ENCODE assay signal across 28 cellular contexts in the genomic region with DNA sequence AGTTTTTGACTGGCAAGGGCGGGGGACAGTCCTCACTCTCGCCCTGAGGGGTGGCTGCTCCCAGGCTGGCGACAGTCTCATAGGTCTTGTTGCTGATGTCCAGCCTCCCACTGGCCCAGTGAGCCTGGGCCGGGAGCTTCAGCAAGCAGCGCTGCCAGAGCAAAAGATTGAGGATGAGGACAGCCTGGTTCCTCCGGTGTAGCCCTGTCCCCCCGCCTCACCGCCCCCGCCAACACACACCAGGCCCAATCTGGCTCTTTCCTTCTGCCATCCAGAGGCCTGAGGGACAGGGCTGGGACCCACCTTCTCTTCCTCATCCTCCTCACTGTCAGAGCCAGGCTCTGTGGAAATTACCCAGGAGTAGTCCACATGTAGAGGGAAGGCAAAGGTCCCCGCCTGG.
"Had no signal": no experiment of that assay in that cellular context is flagged by ENCODE, and none has a peak within 500 bp of the region (broad histone marks: within the 10 kb centered on the region; RNA-seq: fewer than 3 reads in every experiment).

No MANE protein-coding gene starts in this region.

- H3K27me3 Mint-ChIP-seq: stimulated activated naive CD8-positive, alpha-beta T cell treated with anti-CD3 and anti-CD28 coated beads, Interleukin-15, amount 100 ng/mL, for 72 hours; stimulated activated naive CD8-positive, alpha-beta T cell treated with anti-CD3 and anti-CD28 coated beads, Interleukin-15, Interleukin-2, amounts not matched to agents 100 ng/mL and 50 ng/mL, for 24 hours; type B pancreatic cell had no signal

- H3K27me3 ChIP-seq: stomach, suprapubic skin, testis, thyroid gland, tibial artery, tibial nerve, transverse colon, upper lobe of left lung, upper lobe of right lung, uterus, vagina had no signal

- H3K36me3 ChIP-seq: uterus had no signal

- H3K9me3 ChIP-seq: stomach, suprapubic skin, testis, thoracic aorta, thyroid gland, tibial artery, tibial nerve, transverse colon, upper lobe of left lung, upper lobe of right lung, uterus, vagina had no signal

- ATAC-seq: stimulated activated effector memory CD8-positive, alpha-beta T cell treated with anti-CD3 and anti-CD28 coated beads, Interleukin-12 subunit alpha, Interleukin-12 subunit beta, amount 100 ng/mL, for 72 hours; stimulated activated memory B cell treated with anti-CD40 and anti-IgM and Interleukin-4, amounts not matched to agents 10 μg/mL and 1 μg/mL and 100 μg/mL, for 72 hours; stimulated activated naive B cell treated with anti-CD40 and anti-IgM and Interleukin-4, amounts not matched to agents 10 μg/mL and 1 μg/mL and 100 μg/mL, for 72 hours; stimulated activated naive CD8-positive, alpha-beta T cell treated with anti-CD3 and anti-CD28 coated beads, Interleukin-15, amount 100 ng/mL, for 72 hours; stimulated activated naive CD8-positive, alpha-beta T cell treated with anti-CD3 and anti-CD28 coated beads, Interleukin-15, Interleukin-2, amounts not matched to agents 100 U/mL and 50 U/mL, for 24 hours; upper lobe of right lung had no signal

- H3K36me3 Mint-ChIP-seq: stimulated activated effector memory CD8-positive, alpha-beta T cell treated with anti-CD3 and anti-CD28 coated beads, Interleukin-12 subunit alpha, Interleukin-12 subunit beta, amount 100 ng/mL, for 72 hours; stimulated activated memory B cell treated with anti-CD40 and anti-IgM and Interleukin-4, amounts not matched to agents 10 μg/mL and 1 μg/mL and 100 μg/mL, for 72 hours had no signal

- DNase-seq: stimulated activated CD4-positive, alpha-beta T cell treated with anti-CD3 and anti-CD28 coated beads, Interleukin-2, amount 100 ng/mL, for 48 hours; stimulated activated CD4-positive, alpha-beta T cell treated with anti-CD3 and anti-CD28 coated beads, Interleukin-4, amount 100 ng/mL, for 1 hour; stimulated activated CD4-positive, alpha-beta T cell treated with anti-CD3 and anti-CD28 coated beads, Interleukin-4, amount 100 ng/mL, for 24 hours; stimulated activated CD4-positive, alpha-beta T cell treated with anti-CD3 and anti-CD28 coated beads, Interleukin-4, amount 100 ng/mL, for 4 hours; stimulated activated CD8-positive, alpha-beta memory T cell treated with anti-CD3 and anti-CD28 coated beads, Interleukin-4, amount 100 ng/mL, for 48 hours; stimulated activated naive B cell treated with anti-CD40 and anti-IgM and Interleukin-4, amounts not matched to agents 10 μg/mL and 1 μg/mL and 100 μg/mL, for 72 hours; stimulated activated naive CD4-positive, alpha-beta T cell; stimulated activated naive CD4-positive, alpha-beta T cell treated with Interleukin-2 at 50 U/mL for 16 hours; stimulated activated naive CD8-positive, alpha-beta T cell treated with anti-CD3 and anti-CD28 coated beads, Interleukin-15, amount 100 ng/mL, for 72 hours; stimulated activated naive CD8-positive, alpha-beta T cell treated with anti-CD3 and anti-CD28 coated beads, Interleukin-15, Interleukin-2, amounts not matched to agents 100 U/mL and 50 U/mL, for 24 hours; stomach; substantia nigra; testis; thyroid gland; tibial artery; transverse colon; trophoblast cell; upper lobe of left lung; upper lobe of right lung; uterus had no signal

- H3K9me3 Mint-ChIP-seq: stimulated activated effector memory CD8-positive, alpha-beta T cell treated with anti-CD3 and anti-CD28 coated beads, Interleukin-12 subunit alpha, Interleukin-12 subunit beta, amount 100 ng/mL, for 72 hours; stimulated activated memory B cell treated with anti-CD40 and anti-IgM and Interleukin-4, amounts not matched to agents 10 μg/mL and 1 μg/mL and 100 μg/mL, for 72 hours; stimulated activated naive B cell treated with anti-CD40 and anti-IgM and Interleukin-4, amounts not matched to agents 10 μg/mL and 1 μg/mL and 100 μg/mL, for 72 hours; stimulated activated naive CD8-positive, alpha-beta T cell treated with anti-CD3 and anti-CD28 coated beads, Interleukin-15, amount 100 ng/mL, for 72 hours; stimulated activated naive CD8-positive, alpha-beta T cell treated with anti-CD3 and anti-CD28 coated beads, Interleukin-15, Interleukin-2, amounts not matched to agents 100 ng/mL and 50 ng/mL, for 24 hours; type B pancreatic cell had no signal

- H3K4me1 Mint-ChIP-seq: stimulated activated effector memory CD8-positive, alpha-beta T cell treated with anti-CD3 and anti-CD28 coated beads, Interleukin-12 subunit alpha, Interleukin-12 subunit beta, amount 100 ng/mL, for 72 hours; stimulated activated memory B cell treated with anti-CD40 and anti-IgM and Interleukin-4, amounts not matched to agents 10 μg/mL and 1 μg/mL and 100 μg/mL, for 72 hours; stimulated activated naive CD8-positive, alpha-beta T cell treated with anti-CD3 and anti-CD28 coated beads, Interleukin-15, amount 100 ng/mL, for 72 hours had no signal

- H3K4me3 Mint-ChIP-seq: stimulated activated effector memory CD8-positive, alpha-beta T cell treated with anti-CD3 and anti-CD28 coated beads, Interleukin-12 subunit alpha, Interleukin-12 subunit beta, amount 100 ng/mL, for 72 hours; stimulated activated memory B cell treated with anti-CD40 and anti-IgM and Interleukin-4, amounts not matched to agents 10 μg/mL and 1 μg/mL and 100 μg/mL, for 72 hours; stimulated activated naive B cell treated with anti-CD40 and anti-IgM and Interleukin-4, amounts not matched to agents 10 μg/mL and 1 μg/mL and 100 μg/mL, for 72 hours; stimulated activated naive CD8-positive, alpha-beta T cell treated with anti-CD3 and anti-CD28 coated beads, Interleukin-15, amount 100 ng/mL, for 72 hours; stimulated activated naive CD8-positive, alpha-beta T cell treated with anti-CD3 and anti-CD28 coated beads, Interleukin-15, Interleukin-2, amounts not matched to agents 100 ng/mL and 50 ng/mL, for 24 hours; type B pancreatic cell had no signal

- H3K27ac ChIP-seq: stomach, suprapubic skin, testis, thoracic aorta, thyroid gland, tibial artery, tibial nerve, transverse colon, upper lobe of left lung, upper lobe of right lung, uterus, vagina had no signal

- H3K27ac Mint-ChIP-seq: stimulated activated effector memory CD8-positive, alpha-beta T cell treated with anti-CD3 and anti-CD28 coated beads, Interleukin-12 subunit alpha, Interleukin-12 subunit beta, amount 100 ng/mL, for 72 hours; stimulated activated memory B cell treated with anti-CD40 and anti-IgM and Interleukin-4, amounts not matched to agents 10 μg/mL and 1 μg/mL and 100 μg/mL, for 72 hours; stimulated activated naive B cell treated with anti-CD40 and anti-IgM and Interleukin-4, amounts not matched to agents 10 μg/mL and 1 μg/mL and 100 μg/mL, for 72 hours; stimulated activated naive CD8-positive, alpha-beta T cell treated with anti-CD3 and anti-CD28 coated beads, Interleukin-15, Interleukin-2, amounts not matched to agents 100 ng/mL and 50 ng/mL, for 24 hours; type B pancreatic cell had no signal

- H3K4me1 ChIP-seq: testis, thyroid gland, tibial artery, upper lobe of right lung, uterus, vagina had no signal

- H3K4me3 ChIP-seq: stomach, suprapubic skin, testis, thoracic aorta, thyroid gland, tibial artery, tibial nerve, transverse colon, upper lobe of left lung, upper lobe of right lung, uterus, vagina had no signal
